Comparison of ENCODE assay signal across 20 cellular contexts in genomic region chr9:81321551-81321950, GRCh38.
"Had no signal": no experiment of that assay in that cellular context is flagged by ENCODE, and none has a peak within 500 bp of the region (broad histone marks: within the 10 kb centered on the region; RNA-seq: fewer than 3 reads in every experiment).

No MANE protein-coding gene starts in this region.

- ATAC-seq: activated T-helper 17 cell treated with anti-CD3 and anti-CD28 coated beads, Interleukin-2, amount 50 U/mL, for 72 hours; T-cell had no signal

- H3K4me3 ChIP-seq: PC-9, SK-N-MC had no signal

- H3K4me2 ChIP-seq: PC-9 had no signal

- H2AFZ ChIP-seq: PC-9 had no signal

- H3K27ac ChIP-seq: PC-9, SK-N-MC had no signal

- DNase-seq: activated CD4-positive, alpha-beta memory T cell treated with anti-CD3 and anti-CD28 coated beads for 36 hours; activated CD4-positive, alpha-beta T cell treated with anti-CD3 and anti-CD28 coated beads, Interleukin-2, amount 10 ng/mL, durations not matched to agents 7 days and 5 days; activated CD4-positive, CD25-positive, alpha-beta regulatory T cell; activated CD8-positive, alpha-beta memory T cell treated with anti-CD3 and anti-CD28 coated beads for 24 hours; activated gamma-delta T cell; activated naive CD4-positive, alpha-beta T cell treated with anti-CD3 and anti-CD28 coated beads for 36 hours; activated naive CD8-positive, alpha-beta T cell treated with anti-CD3 and anti-CD28 coated beads for 36 hours; activated T-cell treated with anti-CD3 and anti-CD28 coated beads for 4 hours; activated T-cell treated with anti-CD3 and anti-CD28 coated beads, Interleukin-2, amount 50 U/mL, for 48 hours; Karpas-422; NCI-H1048; NCI-H1930; NCI-H2227 treated with DMSO at 0.1 percent for 48 hours; NCI-H748 treated with DMSO at 0.1 percent for 48 hours; PC-9; T-cell; T-helper 2 cell; T1000 had no signal
